8 cellular contexts compared by ENCODE assay signal in the genomic region with DNA sequence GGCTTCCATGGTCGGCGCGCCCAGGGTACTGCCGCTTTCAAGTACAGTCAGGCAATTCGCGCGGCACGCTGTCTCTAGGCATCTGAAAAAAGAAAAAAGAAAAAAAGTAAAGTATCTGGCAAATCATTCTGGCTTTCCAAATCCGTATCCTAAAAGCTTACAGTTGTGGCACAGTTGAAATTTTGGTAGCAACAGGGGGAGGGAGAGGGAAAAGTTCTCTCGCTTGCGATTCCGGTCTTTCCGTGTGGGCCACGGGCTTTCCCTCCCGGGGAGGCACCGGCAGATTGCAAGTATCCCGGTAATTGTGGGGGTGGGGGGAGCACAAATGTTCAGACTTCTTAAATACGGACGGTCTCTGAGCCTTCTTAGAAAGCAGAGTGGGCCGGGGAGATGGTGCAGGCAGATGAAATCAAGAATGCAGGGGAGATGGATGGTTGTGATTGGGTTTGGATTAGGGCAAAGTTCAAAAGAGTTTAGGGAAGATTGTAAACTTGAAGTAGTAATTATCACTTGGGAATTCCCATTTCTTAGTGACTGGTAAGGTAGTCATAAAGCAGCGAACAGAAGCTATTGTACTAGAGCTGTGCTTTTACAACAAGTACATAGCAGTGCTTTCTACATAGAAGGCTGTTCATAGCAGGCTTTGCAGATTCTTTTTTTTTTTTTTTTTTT. TPM values are rescaled to one million over a fixed set of nuclear protein-coding genes. Genes with fewer than 3 reads are reported as not detected.
DNase-seq lines count a peak whose midpoint lies in the region; ATAC-seq and TF ChIP-seq lines count a peak whose summit lies in the region.

No MANE protein-coding gene starts in this region.

- POLR2A ChIA-PET in CD4-positive, alpha-beta T cell (lab: Charles Lee): interaction anchor here (0.7 to 3.1 kb wide), 5 partner anchors 11 to 528 kb away, joined by 3 to 15 read pairs (median 5); a partner anchor contains a TSS

- no peaks in the 10 kb centered on the region for H3K27me3 ChIP-seq in CD4-positive, alpha-beta T cell (ENCODE audit: control insufficient read depth, insufficient read depth, low read length)

- DNase-seq in CD4-positive, alpha-beta T cell: no peak
- DNase-seq in NCI-H446 (lab: John Stamatoyannopoulos, UW) (peak; percentile 43 to 54), dermis blood vessel endothelial cell (peak; percentile 34), naive B cell (no peak), NCI-H1092 treated with DMSO at 0.1 percent for 48 hours (lab: John Stamatoyannopoulos, UW) (no peak), NCI-H524 treated with DMSO at 0.1 percent for 48 hours (lab: John Stamatoyannopoulos, UW) (no peak)

- H3K27ac ChIP-seq in CD4-positive, alpha-beta T cell (ENCODE audit: low read depth, low read length): no peak overlapping the region

- TF ChIP-seq CTCF in CD4-positive, alpha-beta T cell (IDR thresholded peaks at IDR 0.05): no peak

- H3K36me3 Mint-ChIP-seq in CD4-positive, alpha-beta T cell (ENCODE audit: low read depth): peaks cover 45% of the 10 kb centered on the region
- peaks cover 0 to 8% of the 10 kb centered on the region in 2 donors for H3K36me3 Mint-ChIP-seq in naive B cell

- H3K4me1 Mint-ChIP-seq in CD4-positive, alpha-beta T cell (ENCODE audit: low read depth): peaks cover 41% of the 10 kb centered on the region
- H3K4me1 Mint-ChIP-seq in naive B cell: peaks cover 21 to 23% (median 23%) of the 10 kb centered on the region in 3 donors

- H3K27ac Mint-ChIP-seq in CD4-positive, alpha-beta T cell: no peak overlapping the region
- no peak overlapping the region for H3K27ac Mint-ChIP-seq in naive B cell

- intact Hi-C loops in CD4-positive, alpha-beta T cell (cut with DNase I, micrococcal nuclease): loop anchor here (5.0 to 10.0 kb wide), 5 partner anchors 71 to 1501 kb away; a partner anchor contains a TSS

- no peaks in the 10 kb centered on the region for H3K9me3 ChIP-seq in CD4-positive, alpha-beta T cell (ENCODE audit: control insufficient read depth, low read length)

- CTCF ChIA-PET in CD4-positive, alpha-beta T cell (lab: Charles Lee): interaction anchor here (0.7 to 1.7 kb wide), 2 partner anchors 162 to 528 kb away, joined by 5 to 9 read pairs; no protein-coding TSS in a partner anchor

- H3K4me3 Mint-ChIP-seq in CD4-positive, alpha-beta T cell: peak overlapping the region; percentile 94
- peak overlapping the region; percentile 62 to 96 (median 90) for H3K4me3 Mint-ChIP-seq in naive B cell

- no peak for ATAC-seq in CD4-positive, alpha-beta T cell (ENCODE audit: poor library complexity)
- ATAC-seq in naive B cell (ENCODE audit: low read depth in 2 of 2): no peak
- ATAC-seq in HG03469 (IDR thresholded peaks at IDR 0.05; ENCODE audit: unreplicated experiment): no peak
- ATAC-seq in esophagus mucosa: no peak

- no peaks in the 10 kb centered on the region for H3K9me3 Mint-ChIP-seq in CD4-positive, alpha-beta T cell
- peaks cover 0 to 2% (median 0%) of the 10 kb centered on the region in 7 donors for H3K9me3 Mint-ChIP-seq in naive B cell

- no peaks in the 10 kb centered on the region for H3K27me3 Mint-ChIP-seq in CD4-positive, alpha-beta T cell
- H3K27me3 Mint-ChIP-seq in naive B cell: peaks cover 47 to 66% (median 53%) of the 10 kb centered on the region in 3 donors

RNA-seq across cellular contexts. Expression of a gene that starts 1.2 kb away (rescaled TPM):
- total RNA-seq in CD4-positive, alpha-beta T cell: 1 to 10 TPM; 4.1 to 4.2 TPM
- total RNA-seq in dermis blood vessel endothelial cell: 83.3 and 93.6 TPM in 2 replicates
- under 1 TPM in 1 of 6 donors, not detected in 5; 0.55 TPM for polyA plus RNA-seq in naive B cell (ENCODE audit: low read depth in 6 of 6)
- total RNA-seq in esophagus mucosa: 5.8 TPM

Comparison
In these comparisons a context has a peak if more than half of its experiments do, and no peak if none do; other contexts are left out.
1. DNase-seq: peak in NCI-H446 (2 of 2) and dermis blood vessel endothelial cell (single experiment); none in CD4-positive, alpha-beta T cell (0 of 10), naive B cell (single experiment), NCI-H1092 treated with DMSO at 0.1 percent for 48 hours (single experiment) and NCI-H524 treated with DMSO at 0.1 percent for 48 hours (single experiment).
2. RNA of a gene that starts 1.2 kb away (total RNA-seq): 83.3 to 93.6 TPM in dermis blood vessel endothelial cell; 5.8 TPM in esophagus mucosa (single experiment) and 4.1 to 4.2 TPM in CD4-positive, alpha-beta T cell; every median in the first group is over 10 times any median in the second.